ENCODE assay signal across 8 cellular contexts in the genomic region with DNA sequence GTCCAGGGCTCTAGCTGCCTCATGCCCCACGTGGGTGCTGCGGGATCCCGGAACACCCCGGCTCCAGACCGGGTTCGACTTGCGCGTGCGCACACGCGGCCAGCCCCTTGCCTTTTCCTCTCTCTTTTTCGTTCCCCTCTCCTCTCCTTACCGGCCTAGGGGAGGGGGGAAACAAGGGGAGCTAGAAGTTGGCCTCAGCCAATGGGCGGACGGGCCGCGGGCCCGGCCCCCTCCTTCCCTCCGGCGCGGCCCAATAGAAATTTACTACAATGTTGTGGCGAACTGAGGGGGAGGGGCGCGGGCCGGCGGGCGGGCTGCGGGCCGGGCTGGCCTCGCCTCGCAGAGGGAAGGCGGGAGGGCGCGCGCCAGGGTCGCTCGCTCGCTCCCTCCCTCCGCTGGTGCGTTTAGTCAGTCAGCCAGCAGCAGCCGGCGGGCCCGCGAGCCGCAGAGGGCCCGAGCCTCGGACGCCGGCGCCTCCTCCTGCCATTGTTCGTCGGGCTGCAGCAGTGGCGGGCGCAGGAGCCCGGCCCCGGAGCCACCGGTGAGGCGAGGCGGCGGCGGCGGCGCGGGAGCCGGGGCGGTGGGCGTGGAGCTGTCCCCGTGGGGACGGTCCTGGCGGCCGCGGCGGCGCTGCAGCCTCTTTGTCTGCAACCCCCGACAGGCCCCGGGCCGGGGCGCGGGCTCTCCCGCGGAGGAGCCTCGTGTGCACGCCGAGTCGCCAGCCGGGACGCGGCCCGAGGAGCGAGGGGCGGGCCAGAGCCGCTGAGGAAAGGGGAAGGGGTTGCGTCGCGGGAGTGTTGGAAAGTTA. TPM values are rescaled to one million over a fixed set of nuclear protein-coding genes. Genes with fewer than 3 reads are reported as not detected.
DNase-seq lines count a peak whose midpoint lies in the region; TF ChIP-seq lines count a peak whose summit lies in the region.

A gene (plus strand): TSS at position 342 of the 808 bp plus-strand sequence. CDS start 72,869 bp downstream, outside the sequence.

- no peaks in the 10 kb centered on the region for H3K9me3 ChIP-seq in SK-N-MC (ENCODE audit: low read depth, low read length)

- in situ Hi-C loops in G401 (cut with HindIII; ENCODE audit: low sequenced_read_pairs), result no loop called here

- no peak for TF ChIP-seq CTCF in HFF-Myc (IDR thresholded peaks at IDR 0.05; ENCODE audit: low read depth, low read length, missing control alignments)
- no peak for TF ChIP-seq CTCF in NB4 (IDR thresholded peaks at IDR 0.05; ENCODE audit: low read depth, low read length)

- H3K27me3 Mint-ChIP-seq in activated naive CD4-positive, alpha-beta T cell treated with anti-CD3 and anti-CD28 coated beads for 36 hours (ENCODE audit: low read depth), result no peaks in the 10 kb centered on the region

- peaks cover 46% of the 10 kb centered on the region for H3K4me1 Mint-ChIP-seq in activated naive CD4-positive, alpha-beta T cell treated with anti-CD3 and anti-CD28 coated beads for 36 hours (ENCODE audit: low read depth)

- H3K4me3 Mint-ChIP-seq in activated naive CD4-positive, alpha-beta T cell treated with anti-CD3 and anti-CD28 coated beads for 36 hours, result peak within 1 kb of the TSS; percentile 90

- peak within 1 kb of the TSS; percentile 79 for H3K27ac ChIP-seq in SK-N-MC
- peak within 1 kb of the TSS; percentile 30 for H3K27ac ChIP-seq in substantia nigra (ENCODE audit: low read depth, low read length, poor library complexity, severe bottlenecking)

- peak; percentile 56 for TF ChIP-seq POLR2A in NB4 (IDR thresholded peaks at IDR 0.05; ENCODE audit: extremely low read depth, insufficient read length)

- DNase-seq in G401 (ENCODE audit: low spot score), result peak; percentile 97
- peak; percentile 72 for DNase-seq in HFF-Myc (ENCODE audit: extremely low read depth, low read depth)
- peak; percentile 98 for DNase-seq in NB4 (ENCODE audit: low read depth)
- peak; percentile 91 for DNase-seq in SK-N-MC (ENCODE audit: low read depth, low spot score)
- peak; percentile 93 for DNase-seq in activated naive CD4-positive, alpha-beta T cell treated with anti-CD3 and anti-CD28 coated beads for 36 hours
- DNase-seq in glomerular endothelial cell (ENCODE audit: extremely low read depth, low read depth, low spot score), result no peak
- DNase-seq in nucleus accumbens (lab: John Stamatoyannopoulos, UW), result peak in 55 of 56 donors; percentile 19 to 89 (median 74)
- DNase-seq in substantia nigra (lab: John Stamatoyannopoulos, UW), result peak; percentile 20 to 93 (median 71)

- H3K9me3 Mint-ChIP-seq in activated naive CD4-positive, alpha-beta T cell treated with anti-CD3 and anti-CD28 coated beads for 36 hours, result no peaks in the 10 kb centered on the region

- H3K27ac Mint-ChIP-seq in activated naive CD4-positive, alpha-beta T cell treated with anti-CD3 and anti-CD28 coated beads for 36 hours, result peak within 1 kb of the TSS; percentile 88

- CTCF ChIA-PET in activated naive CD4-positive, alpha-beta T cell treated with anti-CD3 and anti-CD28 coated beads for 36 hours (lab: Charles Lee), result interaction anchor here (0.7 to 1.9 kb wide), 9 partner anchors 11 to 555 kb away, joined by 3 to 5 read pairs (median 3); no protein-coding TSS in a partner anchor

- H3K4me3 ChIP-seq in HFF-Myc (replicated peaks; ENCODE audit: low read depth, low read length) (peak within 1 kb of the TSS; percentile 56), NB4 (ENCODE audit: low read depth, low read length) (peak within 1 kb of the TSS; percentile 77), SK-N-MC (peak within 1 kb of the TSS; percentile 87)

- no peaks in the 10 kb centered on the region for H3K36me3 ChIP-seq in SK-N-MC (ENCODE audit: insufficient read depth, low read length)

- H3K36me3 Mint-ChIP-seq in activated naive CD4-positive, alpha-beta T cell treated with anti-CD3 and anti-CD28 coated beads for 36 hours (ENCODE audit: low read depth), result peaks cover 2% of the 10 kb centered on the region

- intact Hi-C loops in activated naive CD4-positive, alpha-beta T cell treated with anti-CD3 and anti-CD28 coated beads for 36 hours (cut with micrococcal nuclease), result loop anchor here (1.0 kb wide), 5 partner anchors 19 to 267 kb away; a partner anchor contains a TSS

- peak within 1 kb of the TSS; percentile 85 for H3K9ac ChIP-seq in SK-N-MC (ENCODE audit: insufficient read length)

RNA-seq across cellular contexts. Expression of the gene that starts here (rescaled TPM):
- 25.2 and 39.4 TPM in 2 replicates for total RNA-seq in G401 (2014; rRNA removed; shearing (Covaris generic))
- 100 to 1,000 TPM in 1 of 2 experiments, 10 to 100 TPM in 1; 97.4 to 100 TPM for total RNA-seq in activated naive CD4-positive, alpha-beta T cell treated with anti-CD3 and anti-CD28 coated beads for 36 hours
- 26.2 and 32.4 TPM in 2 replicates for total RNA-seq in glomerular endothelial cell
